Comparison of ENCODE assay signal across 8 cellular contexts in the genomic region with DNA sequence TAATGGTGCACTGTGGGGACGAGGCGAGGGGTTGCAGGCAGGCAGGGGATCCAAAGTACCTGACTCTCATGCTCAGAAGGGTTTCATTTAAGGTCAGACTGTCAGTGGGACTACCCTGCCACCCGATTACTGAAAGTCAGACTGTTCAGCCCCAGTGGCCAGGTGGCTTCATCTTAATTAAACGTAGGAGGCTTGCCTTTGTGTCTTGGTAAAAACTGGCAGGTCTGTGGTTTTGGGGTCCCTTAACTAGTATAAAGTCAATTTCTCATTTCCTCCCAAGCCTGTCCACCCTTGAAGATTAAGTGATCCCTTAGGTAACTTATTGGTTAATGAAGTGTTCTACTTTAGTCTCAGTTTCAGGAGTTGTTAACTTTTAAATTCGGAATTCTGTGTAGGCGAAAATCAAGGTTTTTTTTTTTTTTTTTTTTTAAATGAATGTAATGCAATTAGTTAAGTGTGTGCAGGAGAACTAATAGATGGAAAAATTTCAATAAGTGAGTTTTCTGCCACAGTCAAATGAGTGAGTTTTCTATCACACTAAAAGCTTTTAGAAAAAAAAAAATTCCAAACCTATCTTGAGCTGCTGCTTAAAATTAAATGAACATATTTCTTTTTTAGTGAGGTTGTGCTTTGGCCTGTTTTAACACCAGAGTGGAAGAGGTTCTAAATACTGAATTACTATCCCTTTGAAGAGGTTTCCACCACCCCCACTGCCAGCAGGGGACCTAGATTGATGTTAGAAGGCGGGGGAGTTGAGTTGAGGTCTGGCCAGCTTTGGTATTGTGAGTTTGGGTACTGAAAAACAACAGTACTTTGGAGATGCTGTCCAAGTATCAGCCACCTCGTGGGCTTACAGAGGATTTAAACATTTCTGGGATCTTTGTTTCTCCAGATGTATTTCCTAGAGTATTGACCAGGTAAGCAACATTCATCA.
DNase-seq lines count a peak whose midpoint lies in the region; ATAC-seq lines count a peak whose summit lies in the region.

No MANE protein-coding gene starts in this region.

- peaks cover 0 to 90% (median 5%) of the 10 kb centered on the region in 11 experiments; a peak in 7 of 22 replicates for H4K20me1 ChIP-seq in BLaER1 treated with 17β-estradiol and CSF1 and Interleukin-3, amounts not matched to agents 10 nM and 100 nM

- H3K4me3 ChIP-seq in BLaER1 treated with 17β-estradiol and CSF1 and Interleukin-3, amounts not matched to agents 10 nM and 100 nM: no peak overlapping the region

- H3K4me2 ChIP-seq in BLaER1 treated with 17β-estradiol and CSF1 and Interleukin-3, amounts not matched to agents 10 nM and 100 nM: peak overlapping the region; percentile 4 to 54 (median 29); a peak in 17 of 22 replicates

- DNase-seq in GM19240 (ENCODE audit: insufficient read length, low spot score) (peak; percentile 47), OCI-M1 (lab: John Stamatoyannopoulos, UW) (peak; percentile 84), AG20443 (ENCODE audit: low spot score) (no peak), NCI-H1417 treated with DMSO at 0.1 percent for 48 hours (lab: John Stamatoyannopoulos, UW) (no peak), caudate nucleus (lab: John Stamatoyannopoulos, UW) (no peak)
- no peak for DNase-seq in activated CD4-positive, CD25-positive, alpha-beta regulatory T cell (lab: John Stamatoyannopoulos, UW)

- no peaks in the 10 kb centered on the region for H3K27me3 ChIP-seq in BLaER1 treated with 17β-estradiol and CSF1 and Interleukin-3, amounts not matched to agents 10 nM and 100 nM

- H3K27ac ChIP-seq in BLaER1 treated with 17β-estradiol and CSF1 and Interleukin-3, amounts not matched to agents 10 nM and 100 nM: no peak overlapping the region
- no peak overlapping the region for H3K27ac ChIP-seq in caudate nucleus (ENCODE audit: low read depth, low read length)

- no peaks in the 10 kb centered on the region for H3K9me3 ChIP-seq in BLaER1 treated with 17β-estradiol and CSF1 and Interleukin-3, amounts not matched to agents 10 nM and 100 nM (replicated peaks in 1 of 11)

- peak; percentile 69 for ATAC-seq in HG02885 (IDR thresholded peaks at IDR 0.05; ENCODE audit: poor library complexity, unreplicated experiment)

- peaks cover 37 to 49% (median 44%) of the 10 kb centered on the region in 10 experiments for H3K4me1 ChIP-seq in BLaER1 treated with 17β-estradiol and CSF1 and Interleukin-3, amounts not matched to agents 10 nM and 100 nM

- H3K36me3 ChIP-seq in BLaER1 treated with 17β-estradiol and CSF1 and Interleukin-3, amounts not matched to agents 10 nM and 100 nM: peaks cover 0 to 35% (median 0%) of the 10 kb centered on the region in 11 experiments; a peak in 6 of 22 replicates

- H3K9ac ChIP-seq in BLaER1 treated with 17β-estradiol and CSF1 and Interleukin-3, amounts not matched to agents 10 nM and 100 nM: no peak overlapping the region

Comparison
In these comparisons a context has a peak if more than half of its experiments do, and no peak if none do; other contexts are left out.
1. DNase-seq: peak in GM19240 (single experiment) and OCI-M1 (single experiment); none in AG20443 (single experiment), NCI-H1417 treated with DMSO at 0.1 percent for 48 hours (single experiment), caudate nucleus (0 of 61) and activated CD4-positive, CD25-positive, alpha-beta regulatory T cell (0 of 4).